In the genomic region with DNA sequence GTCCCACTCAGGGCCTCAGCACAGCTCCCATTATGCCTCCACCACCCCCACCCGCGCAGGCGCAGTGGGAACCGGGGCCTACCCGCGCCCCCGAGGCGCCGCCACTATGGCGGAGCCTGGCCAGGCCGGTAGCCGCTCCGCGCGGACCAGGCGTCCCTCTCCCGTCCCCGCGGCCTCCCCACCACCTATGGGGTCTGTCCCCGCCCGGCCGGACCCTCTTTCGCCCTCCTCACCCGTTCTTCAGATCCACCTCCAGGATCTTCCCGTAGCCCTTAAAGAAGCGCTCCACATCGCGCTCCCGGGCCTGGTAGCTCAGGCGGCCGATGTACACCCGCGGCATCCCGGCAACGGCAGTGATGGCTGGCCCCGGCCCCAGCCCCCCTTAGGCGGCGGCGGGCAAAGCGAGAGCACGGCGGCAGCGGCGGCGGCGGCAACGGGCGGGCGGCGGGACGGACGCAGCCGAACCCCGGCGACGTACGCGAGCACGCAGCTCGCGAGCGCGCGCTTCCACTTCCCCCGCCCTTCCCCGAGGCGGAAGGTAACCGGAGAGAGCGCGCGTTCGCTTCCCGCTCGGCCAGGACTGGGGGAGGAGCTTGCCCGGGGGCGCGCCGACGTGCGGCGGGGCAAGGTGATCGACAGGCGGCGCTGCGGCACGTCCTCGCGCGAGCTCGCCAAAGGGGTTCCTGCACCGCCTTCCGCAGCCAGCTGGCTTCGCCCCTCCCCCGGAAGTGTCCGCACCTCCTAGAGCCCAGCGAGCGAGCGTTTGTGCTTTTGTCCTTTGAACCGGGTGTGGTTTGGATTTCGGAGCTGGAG, we compare ENCODE assay signal across 1 cellular context.
TF ChIP-seq lines count a peak whose summit lies in the region.

A gene (minus strand): TSS at position 488 of the 813 bp plus-strand sequence. CDS start 148 bp downstream, at position 340.

TF ChIP-seq in HepG2, 621 proteins besides CTCF, POLR2A, EP300 and RAD21 (continued from another document and continues in another):
- TF ChIP-seq, protein P1, sequence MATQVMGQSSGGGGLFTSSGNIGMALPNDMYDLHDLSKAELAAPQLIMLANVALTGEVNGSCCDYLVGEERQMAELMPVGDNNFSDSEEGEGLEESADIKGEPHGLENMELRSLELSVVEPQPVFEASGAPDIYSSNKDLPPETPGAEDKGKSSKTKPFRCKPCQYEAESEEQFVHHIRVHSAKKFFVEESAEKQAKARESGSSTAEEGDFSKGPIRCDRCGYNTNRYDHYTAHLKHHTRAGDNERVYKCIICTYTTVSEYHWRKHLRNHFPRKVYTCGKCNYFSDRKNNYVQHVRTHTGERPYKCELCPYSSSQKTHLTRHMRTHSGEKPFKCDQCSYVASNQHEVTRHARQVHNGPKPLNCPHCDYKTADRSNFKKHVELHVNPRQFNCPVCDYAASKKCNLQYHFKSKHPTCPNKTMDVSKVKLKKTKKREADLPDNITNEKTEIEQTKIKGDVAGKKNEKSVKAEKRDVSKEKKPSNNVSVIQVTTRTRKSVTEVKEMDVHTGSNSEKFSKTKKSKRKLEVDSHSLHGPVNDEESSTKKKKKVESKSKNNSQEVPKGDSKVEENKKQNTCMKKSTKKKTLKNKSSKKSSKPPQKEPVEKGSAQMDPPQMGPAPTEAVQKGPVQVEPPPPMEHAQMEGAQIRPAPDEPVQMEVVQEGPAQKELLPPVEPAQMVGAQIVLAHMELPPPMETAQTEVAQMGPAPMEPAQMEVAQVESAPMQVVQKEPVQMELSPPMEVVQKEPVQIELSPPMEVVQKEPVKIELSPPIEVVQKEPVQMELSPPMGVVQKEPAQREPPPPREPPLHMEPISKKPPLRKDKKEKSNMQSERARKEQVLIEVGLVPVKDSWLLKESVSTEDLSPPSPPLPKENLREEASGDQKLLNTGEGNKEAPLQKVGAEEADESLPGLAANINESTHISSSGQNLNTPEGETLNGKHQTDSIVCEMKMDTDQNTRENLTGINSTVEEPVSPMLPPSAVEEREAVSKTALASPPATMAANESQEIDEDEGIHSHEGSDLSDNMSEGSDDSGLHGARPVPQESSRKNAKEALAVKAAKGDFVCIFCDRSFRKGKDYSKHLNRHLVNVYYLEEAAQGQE (IDR thresholded peaks at IDR 0.05; ENCODE audit: borderline replicate concordance in 1 of 2, low read depth in 1 of 2, low read length in 2 of 2): 0 out of 4 replicates have a peak, but pooled peaks of 1 of the 2 experiments have one; percentile 17
- peak; percentile 49; the same call in 1 of the 2 replicates for TF ChIP-seq ZSCAN25 (CRISPR knock-in tag; IDR thresholded peaks at IDR 0.05)
- TF ChIP-seq ZNF652 (CRISPR knock-in tag; IDR thresholded peaks at IDR 0.05; ENCODE audit: borderline replicate concordance, low read depth): no peak
- TF ChIP-seq, protein P2, sequence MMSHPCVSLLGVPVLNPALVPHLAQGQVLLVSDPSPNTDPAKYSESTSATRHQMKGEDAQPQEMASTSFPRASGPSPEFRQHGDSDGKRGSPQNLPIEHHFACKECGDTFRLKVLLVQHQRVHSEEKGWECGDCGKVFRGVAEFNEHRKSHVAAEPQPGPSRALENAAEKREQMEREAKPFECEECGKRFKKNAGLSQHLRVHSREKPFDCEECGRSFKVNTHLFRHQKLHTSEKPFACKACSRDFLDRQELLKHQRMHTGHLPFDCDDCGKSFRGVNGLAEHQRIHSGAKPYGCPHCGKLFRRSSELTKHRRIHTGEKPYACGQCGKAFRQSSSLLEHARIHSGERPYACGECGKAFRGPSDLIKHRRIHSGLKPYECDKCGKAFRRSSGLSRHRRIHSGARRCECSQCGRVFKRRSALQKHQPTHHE (CRISPR knock-in tag; IDR thresholded peaks at IDR 0.05; ENCODE audit: borderline replicate concordance): no peak
- no peak for TF ChIP-seq ZNF567 (CRISPR knock-in tag; IDR thresholded peaks at IDR 0.05; ENCODE audit: borderline replicate concordance)
- TF ChIP-seq, protein P3, sequence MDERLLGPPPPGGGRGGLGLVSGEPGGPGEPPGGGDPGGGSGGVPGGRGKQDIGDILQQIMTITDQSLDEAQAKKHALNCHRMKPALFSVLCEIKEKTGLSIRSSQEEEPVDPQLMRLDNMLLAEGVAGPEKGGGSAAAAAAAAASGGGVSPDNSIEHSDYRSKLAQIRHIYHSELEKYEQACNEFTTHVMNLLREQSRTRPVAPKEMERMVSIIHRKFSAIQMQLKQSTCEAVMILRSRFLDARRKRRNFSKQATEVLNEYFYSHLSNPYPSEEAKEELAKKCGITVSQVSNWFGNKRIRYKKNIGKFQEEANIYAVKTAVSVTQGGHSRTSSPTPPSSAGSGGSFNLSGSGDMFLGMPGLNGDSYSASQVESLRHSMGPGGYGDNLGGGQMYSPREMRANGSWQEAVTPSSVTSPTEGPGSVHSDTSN (CRISPR knock-in tag; IDR thresholded peaks at IDR 0.05): peak; percentile 77
- TF ChIP-seq SMYD3 (CRISPR knock-in tag; IDR thresholded peaks at IDR 0.05): no peak
- TF ChIP-seq, protein P4, sequence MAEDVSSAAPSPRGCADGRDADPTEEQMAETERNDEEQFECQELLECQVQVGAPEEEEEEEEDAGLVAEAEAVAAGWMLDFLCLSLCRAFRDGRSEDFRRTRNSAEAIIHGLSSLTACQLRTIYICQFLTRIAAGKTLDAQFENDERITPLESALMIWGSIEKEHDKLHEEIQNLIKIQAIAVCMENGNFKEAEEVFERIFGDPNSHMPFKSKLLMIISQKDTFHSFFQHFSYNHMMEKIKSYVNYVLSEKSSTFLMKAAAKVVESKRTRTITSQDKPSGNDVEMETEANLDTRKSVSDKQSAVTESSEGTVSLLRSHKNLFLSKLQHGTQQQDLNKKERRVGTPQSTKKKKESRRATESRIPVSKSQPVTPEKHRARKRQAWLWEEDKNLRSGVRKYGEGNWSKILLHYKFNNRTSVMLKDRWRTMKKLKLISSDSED (CRISPR knock-in tag; IDR thresholded peaks at IDR 0.05): peak; percentile 76; the same call in 1 of the 2 replicates
- TF ChIP-seq NFE2 (CRISPR knock-in tag; IDR thresholded peaks at IDR 0.05): no peak; the same call in 1 of the 2 replicates
- TF ChIP-seq SMARCE1 (IDR thresholded peaks at IDR 0.05; ENCODE audit: borderline replicate concordance): no peak
- TF ChIP-seq, protein P5, sequence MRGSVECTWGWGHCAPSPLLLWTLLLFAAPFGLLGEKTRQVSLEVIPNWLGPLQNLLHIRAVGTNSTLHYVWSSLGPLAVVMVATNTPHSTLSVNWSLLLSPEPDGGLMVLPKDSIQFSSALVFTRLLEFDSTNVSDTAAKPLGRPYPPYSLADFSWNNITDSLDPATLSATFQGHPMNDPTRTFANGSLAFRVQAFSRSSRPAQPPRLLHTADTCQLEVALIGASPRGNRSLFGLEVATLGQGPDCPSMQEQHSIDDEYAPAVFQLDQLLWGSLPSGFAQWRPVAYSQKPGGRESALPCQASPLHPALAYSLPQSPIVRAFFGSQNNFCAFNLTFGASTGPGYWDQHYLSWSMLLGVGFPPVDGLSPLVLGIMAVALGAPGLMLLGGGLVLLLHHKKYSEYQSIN (CRISPR knock-in tag; IDR thresholded peaks at IDR 0.05; ENCODE audit: borderline replicate concordance): no peak
- TF ChIP-seq ZNF33A (CRISPR knock-in tag; IDR thresholded peaks at IDR 0.05; ENCODE audit: borderline replicate concordance): no peak
- TF ChIP-seq, protein P6, sequence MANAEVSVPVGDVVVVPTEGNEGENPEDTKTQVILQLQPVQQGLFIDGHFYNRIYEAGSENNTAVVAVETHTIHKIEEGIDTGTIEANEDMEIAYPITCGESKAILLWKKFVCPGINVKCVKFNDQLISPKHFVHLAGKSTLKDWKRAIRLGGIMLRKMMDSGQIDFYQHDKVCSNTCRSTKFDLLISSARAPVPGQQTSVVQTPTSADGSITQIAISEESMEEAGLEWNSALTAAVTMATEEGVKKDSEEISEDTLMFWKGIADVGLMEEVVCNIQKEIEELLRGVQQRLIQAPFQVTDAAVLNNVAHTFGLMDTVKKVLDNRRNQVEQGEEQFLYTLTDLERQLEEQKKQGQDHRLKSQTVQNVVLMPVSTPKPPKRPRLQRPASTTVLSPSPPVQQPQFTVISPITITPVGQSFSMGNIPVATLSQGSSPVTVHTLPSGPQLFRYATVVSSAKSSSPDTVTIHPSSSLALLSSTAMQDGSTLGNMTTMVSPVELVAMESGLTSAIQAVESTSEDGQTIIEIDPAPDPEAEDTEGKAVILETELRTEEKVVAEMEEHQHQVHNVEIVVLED (CRISPR knock-in tag; IDR thresholded peaks at IDR 0.05; ENCODE audit: borderline replicate concordance): peak; percentile 95
- no peak for TF ChIP-seq ZFP62 (CRISPR knock-in tag; IDR thresholded peaks at IDR 0.05)
- TF ChIP-seq ZMYM2 (CRISPR knock-in tag; IDR thresholded peaks at IDR 0.05): no peak; the same call in 1 of the 2 replicates
- TF ChIP-seq TCF12 (IDR thresholded peaks at IDR 0.05): no peak
- TF ChIP-seq TCF12 (CRISPR knock-in tag; IDR thresholded peaks at IDR 0.05): no peak; the same call in 1 of the 2 replicates
- TF ChIP-seq ZNF235 (CRISPR knock-in tag; IDR thresholded peaks at IDR 0.05; ENCODE audit: borderline replicate concordance): peak; percentile 48; the same call in 1 of the 2 replicates
- TF ChIP-seq HES4 (CRISPR knock-in tag; IDR thresholded peaks at IDR 0.05; ENCODE audit: borderline replicate concordance): peak; percentile 84
- 0 out of 2 replicates have a peak, but pooled peaks have one; percentile 28 for TF ChIP-seq ZNF256 (CRISPR knock-in tag; conservative IDR thresholded peaks at IDR 0.05)
- TF ChIP-seq TARDBP (CRISPR knock-in tag; IDR thresholded peaks at IDR 0.05): peak; percentile 46; the same call in 1 of the 2 replicates
- TF ChIP-seq, protein P7, sequence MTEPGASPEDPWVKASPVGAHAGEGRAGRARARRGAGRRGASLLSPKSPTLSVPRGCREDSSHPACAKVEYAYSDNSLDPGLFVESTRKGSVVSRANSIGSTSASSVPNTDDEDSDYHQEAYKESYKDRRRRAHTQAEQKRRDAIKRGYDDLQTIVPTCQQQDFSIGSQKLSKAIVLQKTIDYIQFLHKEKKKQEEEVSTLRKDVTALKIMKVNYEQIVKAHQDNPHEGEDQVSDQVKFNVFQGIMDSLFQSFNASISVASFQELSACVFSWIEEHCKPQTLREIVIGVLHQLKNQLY (CRISPR knock-in tag; IDR thresholded peaks at IDR 0.05): no peak; the same call in 1 of the 2 replicates
- TF ChIP-seq GLI4 (CRISPR knock-in tag; IDR thresholded peaks at IDR 0.05; ENCODE audit: borderline replicate concordance): peak; percentile 98
- TF ChIP-seq SAP130 (CRISPR knock-in tag; IDR thresholded peaks at IDR 0.05; ENCODE audit: low read depth): peak; percentile 88
- peak; percentile 77 for TF ChIP-seq CREB1 (IDR thresholded peaks at IDR 0.05)
- TF ChIP-seq CREB1 (CRISPR knock-in tag; IDR thresholded peaks at IDR 0.05): peak; percentile 78; the same call in 1 of the 2 replicates
- TF ChIP-seq SNAPC2 (CRISPR knock-in tag; IDR thresholded peaks at IDR 0.05): no peak
- TF ChIP-seq KAT8 (CRISPR knock-in tag; IDR thresholded peaks at IDR 0.05): peak; percentile 89
- TF ChIP-seq, protein P8, sequence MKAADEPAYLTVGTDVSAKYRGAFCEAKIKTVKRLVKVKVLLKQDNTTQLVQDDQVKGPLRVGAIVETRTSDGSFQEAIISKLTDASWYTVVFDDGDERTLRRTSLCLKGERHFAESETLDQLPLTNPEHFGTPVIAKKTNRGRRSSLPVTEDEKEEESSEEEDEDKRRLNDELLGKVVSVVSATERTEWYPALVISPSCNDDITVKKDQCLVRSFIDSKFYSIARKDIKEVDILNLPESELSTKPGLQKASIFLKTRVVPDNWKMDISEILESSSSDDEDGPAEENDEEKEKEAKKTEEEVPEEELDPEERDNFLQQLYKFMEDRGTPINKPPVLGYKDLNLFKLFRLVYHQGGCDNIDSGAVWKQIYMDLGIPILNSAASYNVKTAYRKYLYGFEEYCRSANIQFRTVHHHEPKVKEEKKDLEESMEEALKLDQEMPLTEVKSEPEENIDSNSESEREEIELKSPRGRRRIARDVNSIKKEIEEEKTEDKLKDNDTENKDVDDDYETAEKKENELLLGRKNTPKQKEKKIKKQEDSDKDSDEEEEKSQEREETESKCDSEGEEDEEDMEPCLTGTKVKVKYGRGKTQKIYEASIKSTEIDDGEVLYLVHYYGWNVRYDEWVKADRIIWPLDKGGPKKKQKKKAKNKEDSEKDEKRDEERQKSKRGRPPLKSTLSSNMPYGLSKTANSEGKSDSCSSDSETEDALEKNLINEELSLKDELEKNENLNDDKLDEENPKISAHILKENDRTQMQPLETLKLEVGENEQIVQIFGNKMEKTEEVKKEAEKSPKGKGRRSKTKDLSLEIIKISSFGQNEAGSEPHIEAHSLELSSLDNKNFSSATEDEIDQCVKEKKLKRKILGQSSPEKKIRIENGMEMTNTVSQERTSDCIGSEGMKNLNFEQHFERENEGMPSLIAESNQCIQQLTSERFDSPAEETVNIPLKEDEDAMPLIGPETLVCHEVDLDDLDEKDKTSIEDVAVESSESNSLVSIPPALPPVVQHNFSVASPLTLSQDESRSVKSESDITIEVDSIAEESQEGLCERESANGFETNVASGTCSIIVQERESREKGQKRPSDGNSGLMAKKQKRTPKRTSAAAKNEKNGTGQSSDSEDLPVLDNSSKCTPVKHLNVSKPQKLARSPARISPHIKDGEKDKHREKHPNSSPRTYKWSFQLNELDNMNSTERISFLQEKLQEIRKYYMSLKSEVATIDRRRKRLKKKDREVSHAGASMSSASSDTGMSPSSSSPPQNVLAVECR (CRISPR knock-in tag; IDR thresholded peaks at IDR 0.05; ENCODE audit: borderline replicate concordance): peak; percentile 93; the same call in 1 of the 2 replicates
- TF ChIP-seq, protein P9, sequence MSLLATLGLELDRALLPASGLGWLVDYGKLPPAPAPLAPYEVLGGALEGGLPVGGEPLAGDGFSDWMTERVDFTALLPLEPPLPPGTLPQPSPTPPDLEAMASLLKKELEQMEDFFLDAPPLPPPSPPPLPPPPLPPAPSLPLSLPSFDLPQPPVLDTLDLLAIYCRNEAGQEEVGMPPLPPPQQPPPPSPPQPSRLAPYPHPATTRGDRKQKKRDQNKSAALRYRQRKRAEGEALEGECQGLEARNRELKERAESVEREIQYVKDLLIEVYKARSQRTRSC (CRISPR knock-in tag; IDR thresholded peaks at IDR 0.05; ENCODE audit: low read depth): no peak
- peak; percentile 83 for TF ChIP-seq ZNF709 (CRISPR knock-in tag; IDR thresholded peaks at IDR 0.05)
- TF ChIP-seq, protein P10, sequence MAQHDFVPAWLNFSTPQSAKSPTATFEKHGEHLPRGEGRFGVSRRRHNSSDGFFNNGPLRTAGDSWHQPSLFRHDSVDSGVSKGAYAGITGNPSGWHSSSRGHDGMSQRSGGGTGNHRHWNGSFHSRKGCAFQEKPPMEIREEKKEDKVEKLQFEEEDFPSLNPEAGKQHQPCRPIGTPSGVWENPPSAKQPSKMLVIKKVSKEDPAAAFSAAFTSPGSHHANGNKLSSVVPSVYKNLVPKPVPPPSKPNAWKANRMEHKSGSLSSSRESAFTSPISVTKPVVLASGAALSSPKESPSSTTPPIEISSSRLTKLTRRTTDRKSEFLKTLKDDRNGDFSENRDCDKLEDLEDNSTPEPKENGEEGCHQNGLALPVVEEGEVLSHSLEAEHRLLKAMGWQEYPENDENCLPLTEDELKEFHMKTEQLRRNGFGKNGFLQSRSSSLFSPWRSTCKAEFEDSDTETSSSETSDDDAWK (CRISPR knock-in tag; IDR thresholded peaks at IDR 0.05): no peak
- peak; percentile 88 for TF ChIP-seq ZNF451 (CRISPR knock-in tag; IDR thresholded peaks at IDR 0.05)
- TF ChIP-seq, protein P11, sequence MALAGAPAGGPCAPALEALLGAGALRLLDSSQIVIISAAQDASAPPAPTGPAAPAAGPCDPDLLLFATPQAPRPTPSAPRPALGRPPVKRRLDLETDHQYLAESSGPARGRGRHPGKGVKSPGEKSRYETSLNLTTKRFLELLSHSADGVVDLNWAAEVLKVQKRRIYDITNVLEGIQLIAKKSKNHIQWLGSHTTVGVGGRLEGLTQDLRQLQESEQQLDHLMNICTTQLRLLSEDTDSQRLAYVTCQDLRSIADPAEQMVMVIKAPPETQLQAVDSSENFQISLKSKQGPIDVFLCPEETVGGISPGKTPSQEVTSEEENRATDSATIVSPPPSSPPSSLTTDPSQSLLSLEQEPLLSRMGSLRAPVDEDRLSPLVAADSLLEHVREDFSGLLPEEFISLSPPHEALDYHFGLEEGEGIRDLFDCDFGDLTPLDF (CRISPR knock-in tag; IDR thresholded peaks at IDR 0.05): peak; percentile 90
- no peak for TF ChIP-seq ZBTB8A (CRISPR knock-in tag; IDR thresholded peaks at IDR 0.05; ENCODE audit: borderline replicate concordance, low read depth)
- TF ChIP-seq ZNF224 (CRISPR knock-in tag; IDR thresholded peaks at IDR 0.05): no peak
- TF ChIP-seq ZNF205 (CRISPR knock-in tag; IDR thresholded peaks at IDR 0.05): peak; percentile 47
